Comparison of ENCODE assay signal across 34 cellular contexts in genomic region chr6:47767102-47767501, GRCh38. TPM values are rescaled to one million over a fixed set of nuclear protein-coding genes. Genes with fewer than 3 reads are reported as not detected.
"Had no signal": no experiment of that assay in that cellular context is flagged by ENCODE, and none has a peak within 500 bp of the region (broad histone marks: within the 10 kb centered on the region; RNA-seq: fewer than 3 reads in every experiment).

No MANE protein-coding gene starts in this region.

- H3K27me3 Mint-ChIP-seq: type B pancreatic cell had no signal

- H3K9me3 Mint-ChIP-seq: stimulated activated naive CD8-positive, alpha-beta T cell treated with anti-CD3 and anti-CD28 coated beads, Interleukin-15, amount 100 ng/mL, for 72 hours; stimulated activated naive CD8-positive, alpha-beta T cell treated with anti-CD3 and anti-CD28 coated beads, Interleukin-15, Interleukin-2, amounts not matched to agents 100 ng/mL and 50 ng/mL, for 24 hours; type B pancreatic cell had no signal

- H3K27me3 ChIP-seq: stomach, suprapubic skin, testis, thyroid gland, tibial artery, tibial nerve, transverse colon, upper lobe of left lung, upper lobe of right lung, uterus, vagina had no signal

- H3K36me3 ChIP-seq: stomach, suprapubic skin, thoracic aorta, thyroid gland, tibial artery, tibial nerve, transverse colon, upper lobe of left lung, upper lobe of right lung, uterus, vagina had no signal

- H3K9me3 ChIP-seq: testis, thoracic aorta, thyroid gland, tibial artery, transverse colon, upper lobe of left lung, upper lobe of right lung, uterus, vagina had no signal

- H3K4me1 ChIP-seq: stomach, suprapubic skin, testis, thyroid gland, tibial artery, tibial nerve, transverse colon, upper lobe of left lung, upper lobe of right lung, uterus, vagina had no signal

- H3K27ac Mint-ChIP-seq: stimulated activated effector memory CD8-positive, alpha-beta T cell treated with anti-CD3 and anti-CD28 coated beads, Interleukin-12 subunit alpha, Interleukin-12 subunit beta, amount 100 ng/mL, for 72 hours; stimulated activated memory B cell treated with anti-CD40 and anti-IgM and Interleukin-4, amounts not matched to agents 10 μg/mL and 1 μg/mL and 100 μg/mL, for 72 hours; stimulated activated naive B cell treated with anti-CD40 and anti-IgM and Interleukin-4, amounts not matched to agents 10 μg/mL and 1 μg/mL and 100 μg/mL, for 72 hours; stimulated activated naive CD8-positive, alpha-beta T cell treated with anti-CD3 and anti-CD28 coated beads, Interleukin-15, amount 100 ng/mL, for 72 hours; stimulated activated naive CD8-positive, alpha-beta T cell treated with anti-CD3 and anti-CD28 coated beads, Interleukin-15, Interleukin-2, amounts not matched to agents 100 ng/mL and 50 ng/mL, for 24 hours; type B pancreatic cell had no signal

- H3K27ac ChIP-seq: stomach, suprapubic skin, testis, thoracic aorta, thyroid gland, tibial artery, tibial nerve, transverse colon, upper lobe of left lung, upper lobe of right lung, uterus, vagina had no signal

- H3K4me3 Mint-ChIP-seq: stimulated activated effector memory CD8-positive, alpha-beta T cell treated with anti-CD3 and anti-CD28 coated beads, Interleukin-12 subunit alpha, Interleukin-12 subunit beta, amount 100 ng/mL, for 72 hours; stimulated activated memory B cell treated with anti-CD40 and anti-IgM and Interleukin-4, amounts not matched to agents 10 μg/mL and 1 μg/mL and 100 μg/mL, for 72 hours; stimulated activated naive B cell treated with anti-CD40 and anti-IgM and Interleukin-4, amounts not matched to agents 10 μg/mL and 1 μg/mL and 100 μg/mL, for 72 hours; stimulated activated naive CD8-positive, alpha-beta T cell treated with anti-CD3 and anti-CD28 coated beads, Interleukin-15, amount 100 ng/mL, for 72 hours; stimulated activated naive CD8-positive, alpha-beta T cell treated with anti-CD3 and anti-CD28 coated beads, Interleukin-15, Interleukin-2, amounts not matched to agents 100 ng/mL and 50 ng/mL, for 24 hours; type B pancreatic cell had no signal

- FAIRE-seq: urothelium cell line had no signal

- ATAC-seq: stimulated activated effector memory CD8-positive, alpha-beta T cell treated with anti-CD3 and anti-CD28 coated beads, Interleukin-12 subunit alpha, Interleukin-12 subunit beta, amount 100 ng/mL, for 72 hours; stimulated activated memory B cell treated with anti-CD40 and anti-IgM and Interleukin-4, amounts not matched to agents 10 μg/mL and 1 μg/mL and 100 μg/mL, for 72 hours; stimulated activated naive B cell treated with anti-CD40 and anti-IgM and Interleukin-4, amounts not matched to agents 10 μg/mL and 1 μg/mL and 100 μg/mL, for 72 hours; stimulated activated naive CD8-positive, alpha-beta T cell treated with anti-CD3 and anti-CD28 coated beads, Interleukin-15, amount 100 ng/mL, for 72 hours; stimulated activated naive CD8-positive, alpha-beta T cell treated with anti-CD3 and anti-CD28 coated beads, Interleukin-15, Interleukin-2, amounts not matched to agents 100 U/mL and 50 U/mL, for 24 hours; upper lobe of right lung had no signal

- H3K36me3 Mint-ChIP-seq: stimulated activated effector memory CD8-positive, alpha-beta T cell treated with anti-CD3 and anti-CD28 coated beads, Interleukin-12 subunit alpha, Interleukin-12 subunit beta, amount 100 ng/mL, for 72 hours; stimulated activated memory B cell treated with anti-CD40 and anti-IgM and Interleukin-4, amounts not matched to agents 10 μg/mL and 1 μg/mL and 100 μg/mL, for 72 hours; stimulated activated naive B cell treated with anti-CD40 and anti-IgM and Interleukin-4, amounts not matched to agents 10 μg/mL and 1 μg/mL and 100 μg/mL, for 72 hours; type B pancreatic cell had no signal

- H3K4me3 ChIP-seq: stomach, suprapubic skin, testis, thoracic aorta, thyroid gland, tibial artery, tibial nerve, transverse colon, upper lobe of left lung, upper lobe of right lung, uterus, vagina had no signal

- H3K4me1 Mint-ChIP-seq: stimulated activated effector memory CD8-positive, alpha-beta T cell treated with anti-CD3 and anti-CD28 coated beads, Interleukin-12 subunit alpha, Interleukin-12 subunit beta, amount 100 ng/mL, for 72 hours; stimulated activated memory B cell treated with anti-CD40 and anti-IgM and Interleukin-4, amounts not matched to agents 10 μg/mL and 1 μg/mL and 100 μg/mL, for 72 hours; stimulated activated naive B cell treated with anti-CD40 and anti-IgM and Interleukin-4, amounts not matched to agents 10 μg/mL and 1 μg/mL and 100 μg/mL, for 72 hours; stimulated activated naive CD8-positive, alpha-beta T cell treated with anti-CD3 and anti-CD28 coated beads, Interleukin-15, amount 100 ng/mL, for 72 hours had no signal

- DNase-seq: stimulated activated CD4-positive, alpha-beta T cell treated with anti-CD3 and anti-CD28 coated beads, Interleukin-2, amount 100 ng/mL, for 48 hours; stimulated activated CD4-positive, alpha-beta T cell treated with anti-CD3 and anti-CD28 coated beads, Interleukin-4, amount 100 ng/mL, for 1 hour; stimulated activated CD4-positive, alpha-beta T cell treated with anti-CD3 and anti-CD28 coated beads, Interleukin-4, amount 100 ng/mL, for 24 hours; stimulated activated CD4-positive, alpha-beta T cell treated with anti-CD3 and anti-CD28 coated beads, Interleukin-4, amount 100 ng/mL, for 4 hours; stimulated activated CD8-positive, alpha-beta memory T cell treated with anti-CD3 and anti-CD28 coated beads, Interleukin-4, amount 100 ng/mL, for 48 hours; stimulated activated naive B cell treated with anti-CD40 and anti-IgM and Interleukin-4, amounts not matched to agents 10 μg/mL and 1 μg/mL and 100 μg/mL, for 72 hours; stimulated activated naive CD4-positive, alpha-beta T cell; stimulated activated naive CD4-positive, alpha-beta T cell treated with Interleukin-2 at 50 U/mL for 16 hours; stimulated activated naive CD8-positive, alpha-beta T cell treated with anti-CD3 and anti-CD28 coated beads, Interleukin-15, amount 100 ng/mL, for 72 hours; stimulated activated naive CD8-positive, alpha-beta T cell treated with anti-CD3 and anti-CD28 coated beads, Interleukin-15, Interleukin-2, amounts not matched to agents 100 U/mL and 50 U/mL, for 24 hours; stomach; substantia nigra; testis; thyroid gland; tibial artery; transverse colon; trophoblast cell; upper lobe of left lung; upper lobe of right lung; uterus had no signal

RNA-seq across cellular contexts. Expression of gene OPN5, which starts 14.7 kb away (rescaled TPM):
- total RNA-seq: stomach, subcutaneous adipose tissue, suprapubic skin, temporal lobe, thoracic aorta, thyroid gland, tibial nerve, transverse colon, upper lobe of left lung, upper lobe of right lung, ureter, uterus, vagina had no signal
- polyA plus RNA-seq: thymus, urinary bladder had no signal
